In genomic region chr16:71846443-71846842, GRCh38 we compare ENCODE assay signal across 1 cellular context.
TF ChIP-seq lines count a peak whose summit lies in the region.

No MANE protein-coding gene starts in this region.

TF ChIP-seq in HepG2, 621 proteins besides CTCF, POLR2A, EP300 and RAD21:
- no peak for TF ChIP-seq EEA1 (CRISPR knock-in tag; IDR thresholded peaks at IDR 0.05; ENCODE audit: borderline replicate concordance)
- TF ChIP-seq ZNF382 (CRISPR knock-in tag; IDR thresholded peaks at IDR 0.05; ENCODE audit: borderline replicate concordance) = no peak
- TF ChIP-seq, protein P1, sequence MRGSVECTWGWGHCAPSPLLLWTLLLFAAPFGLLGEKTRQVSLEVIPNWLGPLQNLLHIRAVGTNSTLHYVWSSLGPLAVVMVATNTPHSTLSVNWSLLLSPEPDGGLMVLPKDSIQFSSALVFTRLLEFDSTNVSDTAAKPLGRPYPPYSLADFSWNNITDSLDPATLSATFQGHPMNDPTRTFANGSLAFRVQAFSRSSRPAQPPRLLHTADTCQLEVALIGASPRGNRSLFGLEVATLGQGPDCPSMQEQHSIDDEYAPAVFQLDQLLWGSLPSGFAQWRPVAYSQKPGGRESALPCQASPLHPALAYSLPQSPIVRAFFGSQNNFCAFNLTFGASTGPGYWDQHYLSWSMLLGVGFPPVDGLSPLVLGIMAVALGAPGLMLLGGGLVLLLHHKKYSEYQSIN (CRISPR knock-in tag; IDR thresholded peaks at IDR 0.05; ENCODE audit: borderline replicate concordance) = no peak
- TF ChIP-seq, protein P2, sequence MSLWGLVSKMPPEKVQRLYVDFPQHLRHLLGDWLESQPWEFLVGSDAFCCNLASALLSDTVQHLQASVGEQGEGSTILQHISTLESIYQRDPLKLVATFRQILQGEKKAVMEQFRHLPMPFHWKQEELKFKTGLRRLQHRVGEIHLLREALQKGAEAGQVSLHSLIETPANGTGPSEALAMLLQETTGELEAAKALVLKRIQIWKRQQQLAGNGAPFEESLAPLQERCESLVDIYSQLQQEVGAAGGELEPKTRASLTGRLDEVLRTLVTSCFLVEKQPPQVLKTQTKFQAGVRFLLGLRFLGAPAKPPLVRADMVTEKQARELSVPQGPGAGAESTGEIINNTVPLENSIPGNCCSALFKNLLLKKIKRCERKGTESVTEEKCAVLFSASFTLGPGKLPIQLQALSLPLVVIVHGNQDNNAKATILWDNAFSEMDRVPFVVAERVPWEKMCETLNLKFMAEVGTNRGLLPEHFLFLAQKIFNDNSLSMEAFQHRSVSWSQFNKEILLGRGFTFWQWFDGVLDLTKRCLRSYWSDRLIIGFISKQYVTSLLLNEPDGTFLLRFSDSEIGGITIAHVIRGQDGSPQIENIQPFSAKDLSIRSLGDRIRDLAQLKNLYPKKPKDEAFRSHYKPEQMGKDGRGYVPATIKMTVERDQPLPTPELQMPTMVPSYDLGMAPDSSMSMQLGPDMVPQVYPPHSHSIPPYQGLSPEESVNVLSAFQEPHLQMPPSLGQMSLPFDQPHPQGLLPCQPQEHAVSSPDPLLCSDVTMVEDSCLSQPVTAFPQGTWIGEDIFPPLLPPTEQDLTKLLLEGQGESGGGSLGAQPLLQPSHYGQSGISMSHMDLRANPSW (CRISPR knock-in tag; IDR thresholded peaks at IDR 0.05; ENCODE audit: borderline replicate concordance) = 0 out of 2 replicates have a peak, but pooled peaks have one; percentile 6
- TF ChIP-seq, protein P3, sequence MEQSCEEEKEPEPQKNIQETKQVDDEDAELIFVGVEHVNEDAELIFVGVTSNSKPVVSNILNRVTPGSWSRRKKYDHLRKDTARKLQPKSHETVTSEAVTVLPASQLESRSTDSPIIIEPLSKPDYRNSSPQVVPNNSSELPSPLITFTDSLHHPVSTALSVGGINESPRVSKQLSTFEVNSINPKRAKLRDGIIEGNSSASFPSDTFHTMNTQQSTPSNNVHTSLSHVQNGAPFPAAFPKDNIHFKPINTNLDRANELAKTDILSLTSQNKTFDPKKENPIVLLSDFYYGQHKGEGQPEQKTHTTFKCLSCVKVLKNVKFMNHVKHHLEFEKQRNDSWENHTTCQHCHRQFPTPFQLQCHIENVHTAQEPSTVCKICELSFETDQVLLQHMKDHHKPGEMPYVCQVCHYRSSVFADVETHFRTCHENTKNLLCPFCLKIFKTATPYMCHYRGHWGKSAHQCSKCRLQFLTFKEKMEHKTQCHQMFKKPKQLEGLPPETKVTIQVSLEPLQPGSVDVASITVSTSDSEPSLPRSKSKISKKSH (CRISPR knock-in tag; IDR thresholded peaks at IDR 0.05; ENCODE audit: borderline replicate concordance) = 0 out of 2 replicates have a peak, but pooled peaks have one; percentile 9
- TF ChIP-seq, protein P4, sequence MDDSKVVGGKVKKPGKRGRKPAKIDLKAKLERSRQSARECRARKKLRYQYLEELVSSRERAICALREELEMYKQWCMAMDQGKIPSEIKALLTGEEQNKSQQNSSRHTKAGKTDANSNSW (CRISPR knock-in tag; IDR thresholded peaks at IDR 0.05; ENCODE audit: borderline replicate concordance) = no peak
- 0 out of 2 replicates have a peak, but pooled peaks have one; percentile 1 for TF ChIP-seq ZNF484 (CRISPR knock-in tag; IDR thresholded peaks at IDR 0.05; ENCODE audit: borderline replicate concordance, low read depth)
- TF ChIP-seq ZNF543 (CRISPR knock-in tag; IDR thresholded peaks at IDR 0.05) = no peak
- peak; percentile 84; the same call in 1 of the 2 replicates for TF ChIP-seq KDM5A (IDR thresholded peaks at IDR 0.05; ENCODE audit: borderline replicate concordance, low read length)
- no peak for TF ChIP-seq TRIM24 (CRISPR knock-in tag; IDR thresholded peaks at IDR 0.05)
- TF ChIP-seq SMAD1 (CRISPR knock-in tag; IDR thresholded peaks at IDR 0.05; ENCODE audit: borderline replicate concordance, low read depth) = no peak; the same call in 1 of the 2 replicates
- TF ChIP-seq, protein P5, sequence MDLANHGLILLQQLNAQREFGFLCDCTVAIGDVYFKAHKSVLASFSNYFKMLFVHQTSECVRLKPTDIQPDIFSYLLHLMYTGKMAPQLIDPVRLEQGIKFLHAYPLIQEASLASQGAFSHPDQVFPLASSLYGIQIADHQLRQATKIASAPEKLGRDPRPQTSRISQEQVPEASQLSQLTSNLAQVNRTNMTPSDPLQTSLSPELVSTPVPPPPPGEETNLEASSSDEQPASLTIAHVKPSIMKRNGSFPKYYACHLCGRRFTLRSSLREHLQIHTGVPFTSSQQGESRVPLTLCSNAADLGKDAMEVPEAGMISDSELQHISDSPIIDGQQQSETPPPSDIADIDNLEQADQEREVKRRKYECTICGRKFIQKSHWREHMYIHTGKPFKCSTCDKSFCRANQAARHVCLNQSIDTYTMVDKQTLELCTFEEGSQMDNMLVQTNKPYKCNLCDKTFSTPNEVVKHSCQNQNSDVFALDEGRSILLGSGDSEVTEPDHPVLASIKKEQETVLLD (CRISPR knock-in tag; IDR thresholded peaks at IDR 0.05; ENCODE audit: low read depth) = peak; percentile 5; the same call in 1 of the 2 replicates
- TF ChIP-seq, protein P6, sequence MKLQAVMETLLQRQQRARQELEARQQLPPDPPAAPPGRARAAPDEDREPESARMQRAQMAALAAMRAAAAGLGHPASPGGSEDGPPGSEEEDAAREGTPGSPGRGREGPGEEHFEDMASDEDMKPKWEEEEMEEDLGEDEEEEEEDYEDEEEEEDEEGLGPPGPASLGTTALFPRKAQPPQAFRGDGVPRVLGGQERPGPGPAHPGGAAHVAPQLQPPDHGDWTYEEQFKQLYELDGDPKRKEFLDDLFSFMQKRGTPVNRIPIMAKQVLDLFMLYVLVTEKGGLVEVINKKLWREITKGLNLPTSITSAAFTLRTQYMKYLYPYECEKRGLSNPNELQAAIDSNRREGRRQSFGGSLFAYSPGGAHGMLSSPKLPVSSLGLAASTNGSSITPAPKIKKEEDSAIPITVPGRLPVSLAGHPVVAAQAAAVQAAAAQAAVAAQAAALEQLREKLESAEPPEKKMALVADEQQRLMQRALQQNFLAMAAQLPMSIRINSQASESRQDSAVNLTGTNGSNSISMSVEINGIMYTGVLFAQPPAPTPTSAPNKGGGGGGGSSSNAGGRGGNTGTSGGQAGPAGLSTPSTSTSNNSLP (IDR thresholded peaks at IDR 0.05; ENCODE audit: low read depth, low read length) = no peak
- no peak for TF ChIP-seq ZSCAN12 (CRISPR knock-in tag; IDR thresholded peaks at IDR 0.05)
- no peak for TF ChIP-seq PPARG (CRISPR knock-in tag; conservative IDR thresholded peaks at IDR 0.05)
- no peak for TF ChIP-seq ZNF501 (CRISPR knock-in tag; IDR thresholded peaks at IDR 0.05)
- 0 out of 2 replicates have a peak, but pooled peaks have one; percentile 51 for TF ChIP-seq GZF1 (CRISPR knock-in tag; IDR thresholded peaks at IDR 0.05)
- TF ChIP-seq, protein P7, sequence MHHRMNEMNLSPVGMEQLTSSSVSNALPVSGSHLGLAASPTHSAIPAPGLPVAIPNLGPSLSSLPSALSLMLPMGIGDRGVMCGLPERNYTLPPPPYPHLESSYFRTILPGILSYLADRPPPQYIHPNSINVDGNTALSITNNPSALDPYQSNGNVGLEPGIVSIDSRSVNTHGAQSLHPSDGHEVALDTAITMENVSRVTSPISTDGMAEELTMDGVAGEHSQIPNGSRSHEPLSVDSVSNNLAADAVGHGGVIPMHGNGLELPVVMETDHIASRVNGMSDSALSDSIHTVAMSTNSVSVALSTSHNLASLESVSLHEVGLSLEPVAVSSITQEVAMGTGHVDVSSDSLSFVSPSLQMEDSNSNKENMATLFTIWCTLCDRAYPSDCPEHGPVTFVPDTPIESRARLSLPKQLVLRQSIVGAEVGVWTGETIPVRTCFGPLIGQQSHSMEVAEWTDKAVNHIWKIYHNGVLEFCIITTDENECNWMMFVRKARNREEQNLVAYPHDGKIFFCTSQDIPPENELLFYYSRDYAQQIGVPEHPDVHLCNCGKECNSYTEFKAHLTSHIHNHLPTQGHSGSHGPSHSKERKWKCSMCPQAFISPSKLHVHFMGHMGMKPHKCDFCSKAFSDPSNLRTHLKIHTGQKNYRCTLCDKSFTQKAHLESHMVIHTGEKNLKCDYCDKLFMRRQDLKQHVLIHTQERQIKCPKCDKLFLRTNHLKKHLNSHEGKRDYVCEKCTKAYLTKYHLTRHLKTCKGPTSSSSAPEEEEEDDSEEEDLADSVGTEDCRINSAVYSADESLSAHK (CRISPR knock-in tag; IDR thresholded peaks at IDR 0.05; ENCODE audit: borderline replicate concordance) = no peak
- TF ChIP-seq KDM2A (CRISPR knock-in tag; IDR thresholded peaks at IDR 0.05; ENCODE audit: borderline replicate concordance, low read depth) = peak; percentile 10; the same call in 1 of the 2 replicates
- 0 out of 2 replicates have a peak, but pooled peaks have one; percentile 9 for TF ChIP-seq ZNF879 (CRISPR knock-in tag; IDR thresholded peaks at IDR 0.05)
- no peak for TF ChIP-seq KMT2B (CRISPR knock-in tag; IDR thresholded peaks at IDR 0.05)
- TF ChIP-seq ZBED4 (CRISPR knock-in tag; IDR thresholded peaks at IDR 0.05; ENCODE audit: borderline replicate concordance) = 0 out of 2 replicates have a peak, but pooled peaks have one; percentile 41
- TF ChIP-seq, protein P8, sequence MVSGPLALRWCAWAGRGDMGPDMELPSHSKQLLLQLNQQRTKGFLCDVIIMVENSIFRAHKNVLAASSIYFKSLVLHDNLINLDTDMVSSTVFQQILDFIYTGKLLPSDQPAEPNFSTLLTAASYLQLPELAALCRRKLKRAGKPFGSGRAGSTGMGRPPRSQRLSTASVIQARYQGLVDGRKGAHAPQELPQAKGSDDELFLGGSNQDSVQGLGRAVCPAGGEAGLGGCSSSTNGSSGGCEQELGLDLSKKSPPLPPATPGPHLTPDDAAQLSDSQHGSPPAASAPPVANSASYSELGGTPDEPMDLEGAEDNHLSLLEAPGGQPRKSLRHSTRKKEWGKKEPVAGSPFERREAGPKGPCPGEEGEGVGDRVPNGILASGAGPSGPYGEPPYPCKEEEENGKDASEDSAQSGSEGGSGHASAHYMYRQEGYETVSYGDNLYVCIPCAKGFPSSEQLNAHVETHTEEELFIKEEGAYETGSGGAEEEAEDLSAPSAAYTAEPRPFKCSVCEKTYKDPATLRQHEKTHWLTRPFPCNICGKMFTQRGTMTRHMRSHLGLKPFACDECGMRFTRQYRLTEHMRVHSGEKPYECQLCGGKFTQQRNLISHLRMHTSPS (CRISPR knock-in tag; IDR thresholded peaks at IDR 0.05; ENCODE audit: low read depth) = 0 out of 2 replicates have a peak, but pooled peaks have one; percentile 13
- 0 out of 2 replicates have a peak, but pooled peaks have one; percentile 26 for TF ChIP-seq PITX1 (CRISPR knock-in tag; IDR thresholded peaks at IDR 0.05)
- TF ChIP-seq MEF2D (CRISPR knock-in tag; IDR thresholded peaks at IDR 0.05) = 0 out of 2 replicates have a peak, but pooled peaks have one; percentile 42
TF ChIP-seq in HepG2: peak in this region for 12.
